Comparison of ENCODE assay signal across 8 cellular contexts in the genomic region with DNA sequence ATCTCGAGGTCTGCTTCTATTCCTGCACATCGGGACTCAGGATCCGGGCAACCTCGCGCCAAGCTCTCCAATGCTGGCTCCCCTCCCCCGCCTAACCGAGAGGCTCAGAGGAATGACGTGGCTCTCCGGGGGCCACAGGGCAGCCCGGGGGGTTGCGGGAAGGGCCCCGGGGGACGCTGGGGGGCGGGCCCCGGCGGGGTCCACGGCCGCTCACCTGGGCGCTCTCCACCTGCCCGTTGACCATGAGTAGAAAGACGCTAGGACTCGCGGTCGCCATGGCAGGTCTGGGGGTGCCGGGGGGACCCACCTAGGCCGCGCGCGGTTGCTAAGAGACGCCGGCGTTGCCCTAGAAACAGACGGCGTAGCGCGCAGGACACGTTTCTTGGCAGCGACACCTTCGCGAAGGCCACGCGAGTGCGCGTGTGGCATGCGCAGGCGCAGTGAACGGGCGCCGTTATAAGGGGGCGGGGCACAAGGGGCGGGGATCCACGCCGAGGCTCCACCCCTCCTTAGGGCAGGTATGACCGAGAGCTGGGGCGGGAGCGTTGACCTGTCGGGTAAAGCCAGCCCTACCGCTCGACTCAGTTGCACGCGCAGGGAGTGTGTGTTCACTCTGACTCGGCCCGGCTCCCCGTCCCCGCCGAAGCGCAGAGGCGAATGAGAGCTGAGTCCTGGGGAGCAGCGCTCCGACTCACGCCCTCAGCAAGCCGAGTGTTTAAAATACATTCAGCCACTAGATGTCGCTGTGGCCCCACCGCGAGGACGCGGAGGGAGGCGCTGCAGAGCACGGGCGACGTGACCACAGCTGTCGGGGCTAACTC.
DNase-seq lines count a peak whose midpoint lies in the region; ATAC-seq and TF ChIP-seq lines count a peak whose summit lies in the region.

A gene with protein sequence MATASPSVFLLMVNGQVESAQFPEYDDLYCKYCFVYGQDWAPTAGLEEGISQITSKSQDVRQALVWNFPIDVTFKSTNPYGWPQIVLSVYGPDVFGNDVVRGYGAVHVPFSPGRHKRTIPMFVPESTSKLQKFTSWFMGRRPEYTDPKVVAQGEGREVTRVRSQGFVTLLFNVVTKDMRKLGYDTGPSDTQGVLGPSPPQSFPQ (minus strand): TSS at position 431 of the 821 bp plus-strand sequence. CDS start 154 bp downstream, at position 277.

- peak within 1 kb of the TSS; percentile 88 for H3K4me3 ChIP-seq in coronary artery

- DNase-seq in AG20443 (ENCODE audit: low spot score) (peak; percentile 98), NCI-H446 treated with DMSO at 0.1 percent for 48 hours (lab: John Stamatoyannopoulos, UW) (peak; percentile 75), coronary artery (ENCODE audit: low spot score) (peak; percentile 95)
- DNase-seq in activated CD4-positive, alpha-beta T cell treated with anti-CD3 and anti-CD28 coated beads for 4 hours = peak; percentile 93 to 94
- DNase-seq in stimulated activated CD4-positive, alpha-beta T cell treated with anti-CD3 and anti-CD28 coated beads, Interleukin-1b, Interleukin-23, amount 100 ng/mL, for 4 hours (ENCODE audit: low read depth in 2 of 2) = peak; percentile 92

- ATAC-seq in HG03280 (IDR thresholded peaks at IDR 0.05; ENCODE audit: unreplicated experiment) = peak; percentile 81

- TF ChIP-seq POLR2A in GM18951 (IDR thresholded peaks at IDR 0.05; ENCODE audit: extremely low read depth, insufficient read depth, insufficient read length) = peak; percentile 35

- peak; percentile 98 for TF ChIP-seq CTCF in coronary artery (IDR thresholded peaks at IDR 0.05)

- in situ Hi-C loops in GM18951 (cut with MboI; ENCODE audit: low sequenced_read_pairs, unreplicated experiment) = loop anchor here (25.0 kb wide), 1 partner anchor 400 kb away; no protein-coding TSS in a partner anchor

- H3K27ac ChIP-seq in coronary artery (peak within 1 kb of the TSS; percentile 92 to 94), layer of hippocampus (ENCODE audit: low read depth, low read length) (peak within 1 kb of the TSS; percentile 91)

- H3K27me3 ChIP-seq in layer of hippocampus (ENCODE audit: control insufficient read depth, insufficient read depth, low read length) = no peaks in the 10 kb centered on the region

Comparison
In these comparisons a context has a peak if more than half of its experiments do, and no peak if none do; other contexts are left out.
1. Peak in every context shown above with its lines: DNase-seq, ATAC-seq, H3K4me3 ChIP-seq and H3K27ac ChIP-seq.